16 cellular contexts compared by ENCODE assay signal in genomic region chr2:128156812-128157211, GRCh38.
DNase-seq lines count a peak whose midpoint lies in the region; ATAC-seq, FAIRE-seq and TF ChIP-seq lines count a peak whose summit lies in the region.
"Had no signal": no experiment of that assay in that cellular context is flagged by ENCODE, and none has a peak within 500 bp of the region (broad histone marks: within the 10 kb centered on the region; RNA-seq: fewer than 3 reads in every experiment).

No MANE protein-coding gene starts in this region.

- H3K9me2 ChIP-seq in DOHH2 (replicated peaks; ENCODE audit: control insufficient read depth, low read length) (no peaks in the 10 kb centered on the region), SK-N-SH (no peaks in the 10 kb centered on the region)

- H3F3A ChIP-seq in DOHH2 (ENCODE audit: control insufficient read depth, insufficient read depth) (peaks cover 9% of the 10 kb centered on the region), SK-N-SH (replicated peaks; ENCODE audit: insufficient read depth) (no peaks in the 10 kb centered on the region)

- H3K4me3 ChIP-seq in DOHH2 (ENCODE audit: low read length) (no peak overlapping the region; the same call in 1 of the 2 replicates), SK-N-SH (ENCODE audit: low read depth in 2 of 2, low read length in 1 of 2) (no peak overlapping the region), endothelial cell of umbilical vein (replicated peaks in 1 of 3; ENCODE audit: insufficient read depth in 1 of 3, low read depth in 1 of 3, low read length in 3 of 3) (no peak overlapping the region)

- 0 out of 2 replicates have a peak, but pooled peaks cover 11% of the 10 kb centered on the region for H3K79me2 ChIP-seq in DOHH2 (ENCODE audit: control insufficient read depth, low read length)
- no peaks in the 10 kb centered on the region for H3K79me2 ChIP-seq in SK-N-SH (ENCODE audit: insufficient read depth)
- no peaks in the 10 kb centered on the region for H3K79me2 ChIP-seq in endothelial cell of umbilical vein (ENCODE audit: control insufficient read depth, insufficient read depth, low read length)

- WGBS in SK-N-SH (ENCODE audit: low lambda C conversion rate), result 78% methylated on average over 3 of the region's 3 CpGs

- H3K9me3 ChIP-seq in DOHH2 (ENCODE audit: control insufficient read depth, insufficient read depth, low read length) (no peaks in the 10 kb centered on the region), SK-N-SH (no peaks in the 10 kb centered on the region), endothelial cell of umbilical vein (replicated peaks; ENCODE audit: control insufficient read depth, insufficient read depth, low read length) (no peaks in the 10 kb centered on the region)

- no peak for ATAC-seq in stimulated activated memory B cell treated with anti-CD40 and anti-IgM and Interleukin-4, amounts not matched to agents 10 μg/mL and 1 μg/mL and 100 μg/mL, for 72 hours
- no peak for ATAC-seq in activated CD4-positive, CD25-positive, alpha-beta regulatory T cell treated with anti-CD3 and anti-CD28 coated beads, Interleukin-2, amount 50 U/mL, for 24 hours
- ATAC-seq in activated T-cell treated with anti-CD3 and anti-CD28 coated beads, Interleukin-2, amount 50 U/mL, for 4 hours, result no peak

- POLR2A ChIA-PET in SK-N-SH (lab: Yijun Ruan, JAX), result no interaction called here
- POLR2A ChIA-PET in endothelial cell of umbilical vein (lab: Charles Lee), result no interaction called here

- H3K4me3 Mint-ChIP-seq in stimulated activated memory B cell treated with anti-CD40 and anti-IgM and Interleukin-4, amounts not matched to agents 10 μg/mL and 1 μg/mL and 100 μg/mL, for 72 hours, result no peak overlapping the region
- H3K4me3 Mint-ChIP-seq in activated T-cell treated with anti-CD3 and anti-CD28 coated beads, Interleukin-2, amount 50 U/mL, for 4 hours, result no peak overlapping the region
- H3K4me3 Mint-ChIP-seq: CD4-positive, alpha-beta T cell; H9 had no signal

- H3K27ac ChIP-seq in DOHH2 (ENCODE audit: low read depth, low read length), result peak overlapping the region; percentile 81
- peak overlapping the region in 1 of 2 experiments; percentile 61; a peak in 2 of 4 replicates for H3K27ac ChIP-seq in SK-N-SH (ENCODE audit: low read depth in 2 of 2, low read length in 1 of 2)
- H3K27ac ChIP-seq in endothelial cell of umbilical vein (ENCODE audit: insufficient read depth, low read depth, low read length), result no peak overlapping the region
- H3K27ac ChIP-seq: C4-2B had no signal

- no peak overlapping the region for H3K9ac ChIP-seq in SK-N-SH
- no peak overlapping the region for H3K9ac ChIP-seq in endothelial cell of umbilical vein (replicated peaks; ENCODE audit: extremely low read depth, insufficient read depth, low read length)

- peaks cover 13% of the 10 kb centered on the region for H3K4me1 Mint-ChIP-seq in stimulated activated memory B cell treated with anti-CD40 and anti-IgM and Interleukin-4, amounts not matched to agents 10 μg/mL and 1 μg/mL and 100 μg/mL, for 72 hours
- no peaks in the 10 kb centered on the region for H3K4me1 Mint-ChIP-seq in activated T-cell treated with anti-CD3 and anti-CD28 coated beads, Interleukin-2, amount 50 U/mL, for 4 hours (ENCODE audit: low read depth)
- H3K4me1 Mint-ChIP-seq: H9 had no signal

- peaks cover 76% of the 10 kb centered on the region for H3K36me3 Mint-ChIP-seq in stimulated activated memory B cell treated with anti-CD40 and anti-IgM and Interleukin-4, amounts not matched to agents 10 μg/mL and 1 μg/mL and 100 μg/mL, for 72 hours
- H3K36me3 Mint-ChIP-seq in activated T-cell treated with anti-CD3 and anti-CD28 coated beads, Interleukin-2, amount 50 U/mL, for 4 hours (ENCODE audit: insufficient read depth), result peaks cover 60% of the 10 kb centered on the region

- H3K27me3 ChIP-seq in DOHH2 (ENCODE audit: control insufficient read depth, low read length) (no peaks in the 10 kb centered on the region), SK-N-SH (ENCODE audit: insufficient read depth) (no peaks in the 10 kb centered on the region), endothelial cell of umbilical vein (ENCODE audit: control insufficient read depth in 2 of 2, insufficient read depth in 2 of 2, low read length in 2 of 2) (no peaks in the 10 kb centered on the region)

- TF ChIP-seq POLR2A in endothelial cell of umbilical vein (IDR thresholded peaks at IDR 0.05; ENCODE audit: low read depth, low read length), result no peak

- TF ChIP-seq RAD21 in SK-N-SH (IDR thresholded peaks at IDR 0.05; ENCODE audit: low read length), result no peak

- peak; percentile 26 for FAIRE-seq in endothelial cell of umbilical vein (lab: Jason Lieb, UNC)
- FAIRE-seq: A204.1, H1 had no signal

- peaks cover 55% of the 10 kb centered on the region for H3K4me1 ChIP-seq in DOHH2 (ENCODE audit: control insufficient read depth, low read length)
- peaks cover 0 to 25% of the 10 kb centered on the region in 2 experiments; a peak in 2 of 4 replicates for H3K4me1 ChIP-seq in SK-N-SH (ENCODE audit: control insufficient read depth in 1 of 2, insufficient read depth in 2 of 2, low read depth in 1 of 2, low read length in 1 of 2)
- no peaks in the 10 kb centered on the region for H3K4me1 ChIP-seq in endothelial cell of umbilical vein (ENCODE audit: control insufficient read depth, extremely low read depth, insufficient read depth, low read length)

- no peak for TF ChIP-seq CTCF in DOHH2 (IDR thresholded peaks at IDR 0.05; ENCODE audit: low read depth, low read length, poor library complexity, severe bottlenecking)
- no peak for TF ChIP-seq CTCF in SK-N-SH (IDR thresholded peaks at IDR 0.05)
- no peak for TF ChIP-seq CTCF in endothelial cell of umbilical vein (IDR thresholded peaks at IDR 0.05; ENCODE audit: extremely low read depth in 1 of 2, insufficient read depth in 1 of 2, low read depth in 1 of 2, low read length in 2 of 2)

- TF ChIP-seq EP300 in SK-N-SH (IDR thresholded peaks at IDR 0.05; ENCODE audit: borderline replicate concordance in 1 of 2, low read depth in 1 of 2, low read length in 1 of 2), result peak in 1 of 2 experiments; percentile 87; a peak in 2 of 4 replicates

- H2AFZ ChIP-seq in SK-N-SH (ENCODE audit: low read depth) (no peak overlapping the region), endothelial cell of umbilical vein (ENCODE audit: low read depth, low read length) (no peak overlapping the region)

- no peaks in the 10 kb centered on the region for H3K9me3 Mint-ChIP-seq in stimulated activated memory B cell treated with anti-CD40 and anti-IgM and Interleukin-4, amounts not matched to agents 10 μg/mL and 1 μg/mL and 100 μg/mL, for 72 hours
- H3K9me3 Mint-ChIP-seq in activated T-cell treated with anti-CD3 and anti-CD28 coated beads, Interleukin-2, amount 50 U/mL, for 4 hours, result no peaks in the 10 kb centered on the region
- H3K9me3 Mint-ChIP-seq: CD4-positive, alpha-beta T cell; H9 had no signal

- no TSS peak for BruUV-seq in endothelial cell of umbilical vein (replicated peaks; lab: Mats Ljungman, UMichigan)

- DNase-seq in SK-N-SH (peak; percentile 64), endothelial cell of umbilical vein (ENCODE audit: low read depth, low spot score) (no peak), HK-2 (ENCODE audit: unreplicated experiment) (no peak)
- no peak for DNase-seq in activated T-cell treated with anti-CD3 and anti-CD28 coated beads, Interleukin-2, amount 50 U/mL, for 4 hours
- DNase-seq: AML-193; CD4-positive, alpha-beta T cell; DMS153; DMS79; GF-D8; H9 had no signal

- CTCF ChIA-PET in SK-N-SH (lab: Yijun Ruan, JAX) (interaction anchor here (1.1 to 1.3 kb wide), 4 partner anchors 13 to 44 kb away, joined by 3 read pairs; no protein-coding TSS in a partner anchor), endothelial cell of umbilical vein (lab: Charles Lee) (interaction anchor here (1.6 kb wide), 1 partner anchor 22 kb away, joined by 4 read pairs; no protein-coding TSS in a partner anchor)

- H3K36me3 ChIP-seq in DOHH2 (ENCODE audit: control insufficient read depth, low read length) (peaks cover 92% of the 10 kb centered on the region), SK-N-SH (replicated peaks in 1 of 2; ENCODE audit: control insufficient read depth in 1 of 2, insufficient read depth in 2 of 2, low read length in 1 of 2) (peaks cover 67 to 78% of the 10 kb centered on the region in 2 experiments), endothelial cell of umbilical vein (ENCODE audit: control insufficient read depth in 2 of 2, extremely low read depth in 1 of 2, insufficient read depth in 2 of 2, low read length in 2 of 2) (peaks cover 16 to 20% of the 10 kb centered on the region in 2 experiments)

- no peaks in the 10 kb centered on the region for H3K27me3 Mint-ChIP-seq in stimulated activated memory B cell treated with anti-CD40 and anti-IgM and Interleukin-4, amounts not matched to agents 10 μg/mL and 1 μg/mL and 100 μg/mL, for 72 hours
- H3K27me3 Mint-ChIP-seq in activated T-cell treated with anti-CD3 and anti-CD28 coated beads, Interleukin-2, amount 50 U/mL, for 4 hours (ENCODE audit: low read depth), result no peaks in the 10 kb centered on the region
- H3K27me3 Mint-ChIP-seq: CD4-positive, alpha-beta T cell had no signal

- no peaks in the 10 kb centered on the region for H4K20me1 ChIP-seq in DOHH2 (ENCODE audit: control insufficient read depth, insufficient read depth, low read depth, low read length)
- no peaks in the 10 kb centered on the region for H4K20me1 ChIP-seq in SK-N-SH (ENCODE audit: insufficient read depth)
- H4K20me1 ChIP-seq in endothelial cell of umbilical vein (replicated peaks; ENCODE audit: control insufficient read depth, extremely low read depth, insufficient read depth, low read length), result no peaks in the 10 kb centered on the region

- H3K27ac Mint-ChIP-seq in stimulated activated memory B cell treated with anti-CD40 and anti-IgM and Interleukin-4, amounts not matched to agents 10 μg/mL and 1 μg/mL and 100 μg/mL, for 72 hours, result peak overlapping the region; percentile 13
- H3K27ac Mint-ChIP-seq: CD4-positive, alpha-beta T cell; H9 had no signal

- intact Hi-C loops in endothelial cell of umbilical vein (cut with micrococcal nuclease), result no loop called here

- H3K4me2 ChIP-seq in DOHH2 (ENCODE audit: low read length), result no peak overlapping the region
- no peak overlapping the region for H3K4me2 ChIP-seq in SK-N-SH
- no peak overlapping the region for H3K4me2 ChIP-seq in endothelial cell of umbilical vein (ENCODE audit: insufficient read depth, low read length)

- dilution Hi-C loops in endothelial cell of umbilical vein (cut with MboI; ENCODE audit: extremely low pct_ligation_motif_present, low sequenced_read_pairs), result no loop called here

- H3K9me1 ChIP-seq in endothelial cell of umbilical vein (replicated peaks; ENCODE audit: control insufficient read depth, extremely low read depth, insufficient read depth, low read length), result no peaks in the 10 kb centered on the region

TF ChIP-seq in SK-N-SH, 30 proteins besides CTCF, POLR2A, EP300 and RAD21 (continues in another document):
- TF ChIP-seq CHD2 (IDR thresholded peaks at IDR 0.05; ENCODE audit: low read length, partially characterized antibody) (peak; percentile 71), POLR2AphosphoS5 (IDR thresholded peaks at IDR 0.05; ENCODE audit: low read depth, low read length) (0 out of 2 replicates have a peak, but pooled peaks have one; percentile 10), FOXJ3 (CRISPR knock-in tag; IDR thresholded peaks at IDR 0.05) (no peak)

TF ChIP-seq in endothelial cell of umbilical vein, 7 proteins besides CTCF, POLR2A, EP300 and RAD21 (continues in another document):
- no peak for TF ChIP-seq POLR2AphosphoS5 (IDR thresholded peaks at IDR 0.05; ENCODE audit: insufficient read depth, low read depth, low read length)
- no peak for TF ChIP-seq EZH2 (IDR thresholded peaks at IDR 0.05; ENCODE audit: borderline replicate concordance, low read depth, low read length, severe bottlenecking)
